20 cellular contexts compared by ENCODE assay signal in genomic region chrX:124726881-124727280, GRCh38.
DNase-seq lines count a peak whose midpoint lies in the region; ATAC-seq lines count a peak whose summit lies in the region.
"Had no signal": no experiment of that assay in that cellular context is flagged by ENCODE, and none has a peak within 500 bp of the region (broad histone marks: within the 10 kb centered on the region; RNA-seq: fewer than 3 reads in every experiment).

No MANE protein-coding gene starts in this region.

- DNase-seq in NCI-H2227 (lab: John Stamatoyannopoulos, UW; ENCODE audit: unreplicated experiment) (peak; percentile 46), NCI-H2227 treated with DMSO at 0.1 percent for 48 hours (lab: John Stamatoyannopoulos, UW) (no peak), DMS 273 treated with DMSO at 0.1 percent for 48 hours (lab: John Stamatoyannopoulos, UW) (peak; percentile 21), NCI-H1694 treated with DMSO at 0.1 percent for 48 hours (lab: John Stamatoyannopoulos, UW) (peak; percentile 51), cerebellum (ENCODE audit: low spot score) (peak; percentile 62), EL (no peak)
- DNase-seq: 8988T; Caco-2; DMS79; GDM1; NCI-H1048; NCI-H345; NK-92 treated with Interleukin-12 subunit alpha and Interleukin-12 subunit beta, amount 100 ng/mL, for 24 hours; OCI-M1; RPMI8226; SJCRH30; T1000 had no signal

- ATAC-seq in GM18907 (IDR thresholded peaks at IDR 0.05; ENCODE audit: unreplicated experiment) = no peak
- ATAC-seq in HG03175 (IDR thresholded peaks at IDR 0.05; ENCODE audit: unreplicated experiment) = no peak
- ATAC-seq: GM23338 had no signal

Comparison
In these comparisons a context has a peak if more than half of its experiments do, and no peak if none do; other contexts are left out.
1. DNase-seq: peak in NCI-H2227 (single experiment), DMS 273 treated with DMSO at 0.1 percent for 48 hours (single experiment), NCI-H1694 treated with DMSO at 0.1 percent for 48 hours (single experiment) and cerebellum (single experiment); none in NCI-H2227 treated with DMSO at 0.1 percent for 48 hours (single experiment) and EL (single experiment).